Comparison of ENCODE assay signal across 8 cellular contexts in genomic region chr19:47610902-47611301, GRCh38. TPM values are rescaled to one million over a fixed set of nuclear protein-coding genes. Genes with fewer than 3 reads are reported as not detected.
DNase-seq lines count a peak whose midpoint lies in the region; ATAC-seq lines count a peak whose summit lies in the region.
"Had no signal": no experiment of that assay in that cellular context is flagged by ENCODE, and none has a peak within 500 bp of the region (broad histone marks: within the 10 kb centered on the region; RNA-seq: fewer than 3 reads in every experiment).

No MANE protein-coding gene starts in this region.

- no peak overlapping the region for H3K9ac ChIP-seq in HUES6 (ENCODE audit: low read length)

- no peak for ATAC-seq in activated T-helper 17 cell treated with anti-CD3 and anti-CD28 coated beads, Interleukin-2, amount 50 U/mL, for 72 hours (replicated peaks)
- no peak for ATAC-seq in stimulated activated memory B cell treated with anti-CD40 and anti-IgM and Interleukin-4, amounts not matched to agents 10 μg/mL and 1 μg/mL and 100 μg/mL, for 72 hours

- peaks cover 9% of the 10 kb centered on the region for H3K4me1 Mint-ChIP-seq in activated T-helper 17 cell treated with anti-CD3 and anti-CD28 coated beads, Interleukin-2, amount 50 U/mL, for 72 hours
- H3K4me1 Mint-ChIP-seq in stimulated activated memory B cell treated with anti-CD40 and anti-IgM and Interleukin-4, amounts not matched to agents 10 μg/mL and 1 μg/mL and 100 μg/mL, for 72 hours = peaks cover 41% of the 10 kb centered on the region

- H3K36me3 ChIP-seq in HUES6 (ENCODE audit: control insufficient read depth, insufficient read depth, low read length) (peaks cover 8% of the 10 kb centered on the region), SJCRH30 (no peaks in the 10 kb centered on the region)

- peak overlapping the region; percentile 80 for H3K4me3 Mint-ChIP-seq in activated T-helper 17 cell treated with anti-CD3 and anti-CD28 coated beads, Interleukin-2, amount 50 U/mL, for 72 hours
- peak overlapping the region; percentile 95 for H3K4me3 Mint-ChIP-seq in stimulated activated memory B cell treated with anti-CD40 and anti-IgM and Interleukin-4, amounts not matched to agents 10 μg/mL and 1 μg/mL and 100 μg/mL, for 72 hours

- peaks cover 34% of the 10 kb centered on the region for H3K4me1 ChIP-seq in HUES6 (ENCODE audit: control insufficient read depth, insufficient read depth, low read length)
- no peaks in the 10 kb centered on the region; the same call in 1 of the 2 replicates for H3K4me1 ChIP-seq in SJCRH30

- no peak for DNase-seq in SJCRH30
- no peak for DNase-seq in hippocampal formation (lab: John Stamatoyannopoulos, UW)
- no peak for DNase-seq in GDM1 (lab: John Stamatoyannopoulos, UW)

- H3K27me3 ChIP-seq in HUES6 (ENCODE audit: control insufficient read depth, insufficient read depth, low read length) = no peaks in the 10 kb centered on the region
- no peaks in the 10 kb centered on the region for H3K27me3 ChIP-seq in SJCRH30

- H3K4me3 ChIP-seq in HUES6 (ENCODE audit: low read depth, low read length) = peak overlapping the region; percentile 98
- H3K4me3 ChIP-seq in iPS-18c (ENCODE audit: insufficient read depth, low read depth, low read length) = peak overlapping the region; percentile 28; the same call in 1 of the 2 replicates
- no peak overlapping the region for H3K4me3 ChIP-seq in SJCRH30

- H3K9me3 ChIP-seq in HUES6 (ENCODE audit: control insufficient read depth, insufficient read depth, low read depth, low read length) = no peaks in the 10 kb centered on the region
- H3K9me3 ChIP-seq in iPS-18c (ENCODE audit: control insufficient read depth, insufficient read depth, low read length) = no peaks in the 10 kb centered on the region
- no peaks in the 10 kb centered on the region for H3K9me3 ChIP-seq in SJCRH30 (replicated peaks)

- H3K27me3 Mint-ChIP-seq in activated T-helper 17 cell treated with anti-CD3 and anti-CD28 coated beads, Interleukin-2, amount 50 U/mL, for 72 hours = no peaks in the 10 kb centered on the region
- H3K27me3 Mint-ChIP-seq in stimulated activated memory B cell treated with anti-CD40 and anti-IgM and Interleukin-4, amounts not matched to agents 10 μg/mL and 1 μg/mL and 100 μg/mL, for 72 hours = no peaks in the 10 kb centered on the region

- no peak overlapping the region for H3K27ac ChIP-seq in HUES6 (ENCODE audit: low read depth, low read length)
- H3K27ac ChIP-seq in SJCRH30 = no peak overlapping the region

- no peaks in the 10 kb centered on the region for H3K9me3 Mint-ChIP-seq in activated T-helper 17 cell treated with anti-CD3 and anti-CD28 coated beads, Interleukin-2, amount 50 U/mL, for 72 hours
- no peaks in the 10 kb centered on the region for H3K9me3 Mint-ChIP-seq in stimulated activated memory B cell treated with anti-CD40 and anti-IgM and Interleukin-4, amounts not matched to agents 10 μg/mL and 1 μg/mL and 100 μg/mL, for 72 hours

- H3K27ac Mint-ChIP-seq in activated T-helper 17 cell treated with anti-CD3 and anti-CD28 coated beads, Interleukin-2, amount 50 U/mL, for 72 hours = peak overlapping the region; percentile 67
- peak overlapping the region; percentile 87 for H3K27ac Mint-ChIP-seq in stimulated activated memory B cell treated with anti-CD40 and anti-IgM and Interleukin-4, amounts not matched to agents 10 μg/mL and 1 μg/mL and 100 μg/mL, for 72 hours

- no peaks in the 10 kb centered on the region for H3K36me3 Mint-ChIP-seq in activated T-helper 17 cell treated with anti-CD3 and anti-CD28 coated beads, Interleukin-2, amount 50 U/mL, for 72 hours (ENCODE audit: low read depth)
- H3K36me3 Mint-ChIP-seq in stimulated activated memory B cell treated with anti-CD40 and anti-IgM and Interleukin-4, amounts not matched to agents 10 μg/mL and 1 μg/mL and 100 μg/mL, for 72 hours = peaks cover 16% of the 10 kb centered on the region

RNA-seq across cellular contexts. Expression of gene BICRA, which starts 2.0 kb away (rescaled TPM):
- total RNA-seq in activated T-helper 17 cell treated with anti-CD3 and anti-CD28 coated beads, Interleukin-2, amount 50 U/mL, for 72 hours = 10 to 100 TPM; 10.3 to 12.2 TPM
- 0.95 and 3.9 TPM in 2 replicates for total RNA-seq in SJCRH30 (2014; rRNA removed; shearing (Covaris generic))

RNA-seq across cellular contexts. Expression of gene ZNF541, which starts 38.0 kb away (rescaled TPM):
- under 1 TPM; 0.04 to 0.98 TPM for total RNA-seq in activated T-helper 17 cell treated with anti-CD3 and anti-CD28 coated beads, Interleukin-2, amount 50 U/mL, for 72 hours
- total RNA-seq in SJCRH30 (2014; rRNA removed; shearing (Covaris generic)) = not detected in 2 replicates
- total RNA-seq: bronchial epithelial cell had no signal
